ENCODE assay signal across 1 cellular context in the genomic region with DNA sequence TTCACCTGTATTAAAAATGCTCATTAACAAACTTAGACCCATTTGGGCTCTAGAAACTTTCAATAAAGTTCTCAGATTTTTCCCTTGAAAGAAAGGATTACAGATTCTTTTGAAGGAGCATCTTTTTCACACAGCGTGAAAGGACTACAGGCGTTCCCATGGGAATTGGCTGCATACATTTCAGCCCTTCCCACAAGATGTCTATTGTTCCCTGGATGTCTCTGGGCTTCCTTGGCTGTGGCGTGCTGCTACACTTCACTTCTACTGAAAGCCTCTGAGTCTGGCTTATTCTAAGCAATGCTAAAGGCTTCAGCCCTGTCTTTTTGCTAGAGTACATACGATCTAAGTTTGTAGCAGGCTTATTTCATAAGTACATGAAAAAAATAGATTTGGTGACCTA.
TF ChIP-seq lines count a peak whose summit lies in the region.

No MANE protein-coding gene starts in this region.

TF ChIP-seq in GM23338, 12 proteins besides CTCF, POLR2A, EP300 and RAD21 (continued from another document):
- TF ChIP-seq, protein P1, sequence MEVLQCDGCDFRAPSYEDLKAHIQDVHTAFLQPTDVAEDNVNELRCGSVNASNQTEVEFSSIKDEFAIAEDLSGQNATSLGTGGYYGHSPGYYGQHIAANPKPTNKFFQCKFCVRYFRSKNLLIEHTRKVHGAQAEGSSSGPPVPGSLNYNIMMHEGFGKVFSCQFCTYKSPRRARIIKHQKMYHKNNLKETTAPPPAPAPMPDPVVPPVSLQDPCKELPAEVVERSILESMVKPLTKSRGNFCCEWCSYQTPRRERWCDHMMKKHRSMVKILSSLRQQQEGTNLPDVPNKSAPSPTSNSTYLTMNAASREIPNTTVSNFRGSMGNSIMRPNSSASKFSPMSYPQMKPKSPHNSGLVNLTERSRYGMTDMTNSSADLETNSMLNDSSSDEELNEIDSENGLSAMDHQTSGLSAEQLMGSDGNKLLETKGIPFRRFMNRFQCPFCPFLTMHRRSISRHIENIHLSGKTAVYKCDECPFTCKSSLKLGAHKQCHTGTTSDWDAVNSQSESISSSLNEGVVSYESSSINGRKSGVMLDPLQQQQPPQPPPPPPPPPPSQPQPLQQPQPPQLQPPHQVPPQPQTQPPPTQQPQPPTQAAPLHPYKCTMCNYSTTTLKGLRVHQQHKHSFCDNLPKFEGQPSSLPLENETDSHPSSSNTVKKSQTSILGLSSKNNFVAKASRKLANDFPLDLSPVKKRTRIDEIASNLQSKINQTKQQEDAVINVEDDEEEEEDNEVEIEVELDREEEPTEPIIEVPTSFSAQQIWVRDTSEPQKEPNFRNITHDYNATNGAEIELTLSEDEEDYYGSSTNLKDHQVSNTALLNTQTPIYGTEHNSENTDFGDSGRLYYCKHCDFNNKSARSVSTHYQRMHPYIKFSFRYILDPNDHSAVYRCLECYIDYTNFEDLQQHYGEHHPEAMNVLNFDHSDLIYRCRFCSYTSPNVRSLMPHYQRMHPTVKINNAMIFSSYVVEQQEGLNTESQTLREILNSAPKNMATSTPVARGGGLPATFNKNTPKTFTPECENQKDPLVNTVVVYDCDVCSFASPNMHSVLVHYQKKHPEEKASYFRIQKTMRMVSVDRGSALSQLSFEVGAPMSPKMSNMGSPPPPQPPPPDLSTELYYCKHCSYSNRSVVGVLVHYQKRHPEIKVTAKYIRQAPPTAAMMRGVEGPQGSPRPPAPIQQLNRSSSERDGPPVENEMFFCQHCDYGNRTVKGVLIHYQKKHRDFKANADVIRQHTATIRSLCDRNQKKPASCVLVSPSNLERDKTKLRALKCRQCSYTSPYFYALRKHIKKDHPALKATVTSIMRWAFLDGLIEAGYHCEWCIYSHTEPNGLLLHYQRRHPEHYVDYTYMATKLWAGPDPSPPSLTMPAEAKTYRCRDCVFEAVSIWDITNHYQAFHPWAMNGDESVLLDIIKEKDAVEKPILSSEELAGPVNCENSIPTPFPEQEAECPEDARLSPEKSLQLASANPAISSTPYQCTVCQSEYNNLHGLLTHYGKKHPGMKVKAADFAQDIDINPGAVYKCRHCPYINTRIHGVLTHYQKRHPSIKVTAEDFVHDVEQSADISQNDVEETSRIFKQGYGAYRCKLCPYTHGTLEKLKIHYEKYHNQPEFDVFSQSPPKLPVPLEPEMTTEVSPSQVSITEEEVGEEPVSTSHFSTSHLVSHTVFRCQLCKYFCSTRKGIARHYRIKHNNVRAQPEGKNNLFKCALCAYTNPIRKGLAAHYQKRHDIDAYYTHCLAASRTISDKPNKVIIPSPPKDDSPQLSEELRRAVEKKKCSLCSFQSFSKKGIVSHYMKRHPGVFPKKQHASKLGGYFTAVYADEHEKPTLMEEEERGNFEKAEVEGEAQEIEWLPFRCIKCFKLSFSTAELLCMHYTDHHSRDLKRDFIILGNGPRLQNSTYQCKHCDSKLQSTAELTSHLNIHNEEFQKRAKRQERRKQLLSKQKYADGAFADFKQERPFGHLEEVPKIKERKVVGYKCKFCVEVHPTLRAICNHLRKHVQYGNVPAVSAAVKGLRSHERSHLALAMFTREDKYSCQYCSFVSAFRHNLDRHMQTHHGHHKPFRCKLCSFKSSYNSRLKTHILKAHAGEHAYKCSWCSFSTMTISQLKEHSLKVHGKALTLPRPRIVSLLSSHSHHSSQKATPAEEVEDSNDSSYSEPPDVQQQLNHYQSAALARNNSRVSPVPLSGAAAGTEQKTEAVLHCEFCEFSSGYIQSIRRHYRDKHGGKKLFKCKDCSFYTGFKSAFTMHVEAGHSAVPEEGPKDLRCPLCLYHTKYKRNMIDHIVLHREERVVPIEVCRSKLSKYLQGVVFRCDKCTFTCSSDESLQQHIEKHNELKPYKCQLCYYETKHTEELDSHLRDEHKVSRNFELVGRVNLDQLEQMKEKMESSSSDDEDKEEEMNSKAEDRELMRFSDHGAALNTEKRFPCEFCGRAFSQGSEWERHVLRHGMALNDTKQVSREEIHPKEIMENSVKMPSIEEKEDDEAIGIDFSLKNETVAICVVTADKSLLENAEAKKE (CRISPR knock-in tag; IDR thresholded peaks at IDR 0.05): no peak
- TF ChIP-seq JUNB (IDR thresholded peaks at IDR 0.05; ENCODE audit: unreplicated experiment) (no peak), POLR2AphosphoS5 (IDR thresholded peaks at IDR 0.05; ENCODE audit: low read depth) (no peak), STAT1 (IDR thresholded peaks at IDR 0.05; ENCODE audit: unreplicated experiment) (no peak), ZNF331 (CRISPR knock-in tag; IDR thresholded peaks at IDR 0.05; ENCODE audit: low read depth) (no peak)
- TF ChIP-seq, protein P2, sequence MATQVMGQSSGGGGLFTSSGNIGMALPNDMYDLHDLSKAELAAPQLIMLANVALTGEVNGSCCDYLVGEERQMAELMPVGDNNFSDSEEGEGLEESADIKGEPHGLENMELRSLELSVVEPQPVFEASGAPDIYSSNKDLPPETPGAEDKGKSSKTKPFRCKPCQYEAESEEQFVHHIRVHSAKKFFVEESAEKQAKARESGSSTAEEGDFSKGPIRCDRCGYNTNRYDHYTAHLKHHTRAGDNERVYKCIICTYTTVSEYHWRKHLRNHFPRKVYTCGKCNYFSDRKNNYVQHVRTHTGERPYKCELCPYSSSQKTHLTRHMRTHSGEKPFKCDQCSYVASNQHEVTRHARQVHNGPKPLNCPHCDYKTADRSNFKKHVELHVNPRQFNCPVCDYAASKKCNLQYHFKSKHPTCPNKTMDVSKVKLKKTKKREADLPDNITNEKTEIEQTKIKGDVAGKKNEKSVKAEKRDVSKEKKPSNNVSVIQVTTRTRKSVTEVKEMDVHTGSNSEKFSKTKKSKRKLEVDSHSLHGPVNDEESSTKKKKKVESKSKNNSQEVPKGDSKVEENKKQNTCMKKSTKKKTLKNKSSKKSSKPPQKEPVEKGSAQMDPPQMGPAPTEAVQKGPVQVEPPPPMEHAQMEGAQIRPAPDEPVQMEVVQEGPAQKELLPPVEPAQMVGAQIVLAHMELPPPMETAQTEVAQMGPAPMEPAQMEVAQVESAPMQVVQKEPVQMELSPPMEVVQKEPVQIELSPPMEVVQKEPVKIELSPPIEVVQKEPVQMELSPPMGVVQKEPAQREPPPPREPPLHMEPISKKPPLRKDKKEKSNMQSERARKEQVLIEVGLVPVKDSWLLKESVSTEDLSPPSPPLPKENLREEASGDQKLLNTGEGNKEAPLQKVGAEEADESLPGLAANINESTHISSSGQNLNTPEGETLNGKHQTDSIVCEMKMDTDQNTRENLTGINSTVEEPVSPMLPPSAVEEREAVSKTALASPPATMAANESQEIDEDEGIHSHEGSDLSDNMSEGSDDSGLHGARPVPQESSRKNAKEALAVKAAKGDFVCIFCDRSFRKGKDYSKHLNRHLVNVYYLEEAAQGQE (IDR thresholded peaks at IDR 0.05; ENCODE audit: unreplicated experiment): no peak
- TF ChIP-seq, protein P3, sequence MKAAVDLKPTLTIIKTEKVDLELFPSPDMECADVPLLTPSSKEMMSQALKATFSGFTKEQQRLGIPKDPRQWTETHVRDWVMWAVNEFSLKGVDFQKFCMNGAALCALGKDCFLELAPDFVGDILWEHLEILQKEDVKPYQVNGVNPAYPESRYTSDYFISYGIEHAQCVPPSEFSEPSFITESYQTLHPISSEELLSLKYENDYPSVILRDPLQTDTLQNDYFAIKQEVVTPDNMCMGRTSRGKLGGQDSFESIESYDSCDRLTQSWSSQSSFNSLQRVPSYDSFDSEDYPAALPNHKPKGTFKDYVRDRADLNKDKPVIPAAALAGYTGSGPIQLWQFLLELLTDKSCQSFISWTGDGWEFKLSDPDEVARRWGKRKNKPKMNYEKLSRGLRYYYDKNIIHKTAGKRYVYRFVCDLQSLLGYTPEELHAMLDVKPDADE (IDR thresholded peaks at IDR 0.05): no peak
